Comparison of ENCODE assay signal across 9 cellular contexts in the genomic region with DNA sequence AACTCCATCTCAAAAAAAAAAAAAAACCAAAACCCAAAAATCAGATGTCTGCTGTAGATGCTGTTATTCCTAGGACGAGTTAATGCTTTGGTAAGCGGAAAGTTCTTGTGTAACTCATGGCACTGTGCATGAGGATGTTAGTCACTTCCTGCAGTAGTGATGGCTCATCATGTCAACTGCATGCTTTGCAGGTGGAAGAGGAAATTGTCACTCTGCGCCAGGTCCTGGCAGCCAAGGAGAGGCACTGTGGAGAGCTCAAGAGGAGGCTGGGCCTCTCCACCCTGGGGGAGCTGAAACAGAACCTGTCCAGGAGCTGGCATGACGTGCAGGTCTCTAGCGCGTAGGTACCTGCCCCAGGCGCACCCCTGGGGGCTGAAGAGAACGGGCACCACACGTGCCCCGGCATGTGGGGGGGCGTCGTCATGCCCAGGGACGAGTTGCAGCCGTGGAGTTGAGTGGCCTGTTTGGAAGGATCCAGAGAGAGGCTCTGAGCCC. TPM values are rescaled to one million over a fixed set of nuclear protein-coding genes. Genes with fewer than 3 reads are reported as not detected.
DNase-seq lines count a peak whose midpoint lies in the region; ATAC-seq, FAIRE-seq and TF ChIP-seq lines count a peak whose summit lies in the region.
"Had no signal": no experiment of that assay in that cellular context is flagged by ENCODE, and none has a peak within 500 bp of the region (broad histone marks: within the 10 kb centered on the region; RNA-seq: fewer than 3 reads in every experiment).

No MANE protein-coding gene starts in this region.

- no peak overlapping the region for H2AFZ ChIP-seq in keratinocyte (ENCODE audit: control insufficient read depth, low read length)

- H3K9ac ChIP-seq in keratinocyte (ENCODE audit: control insufficient read depth, extremely low read depth, insufficient read depth, low read length), result no peak overlapping the region

- dilution Hi-C loops in keratinocyte (cut with MboI; ENCODE audit: extremely low pct_ligation_motif_present, low sequenced_read_pairs), result no loop called here

- peak; percentile 90 to 95 for TF ChIP-seq EP300 in tibial nerve (IDR thresholded peaks at IDR 0.05)

- 86 to 88% methylated on average over 14 of the region's 14 CpGs for WGBS in tibial nerve, 2 donors

- no peaks in the 10 kb centered on the region for H3K9me1 ChIP-seq in keratinocyte (ENCODE audit: control insufficient read depth, extremely low read depth, insufficient read depth, low read length)

- ATAC-seq in GM19035 (IDR thresholded peaks at IDR 0.05; ENCODE audit: unreplicated experiment) (no peak), HG03432 (IDR thresholded peaks at IDR 0.05; ENCODE audit: unreplicated experiment) (no peak)

- H3K4me3 ChIP-seq in keratinocyte (ENCODE audit: control insufficient read depth in 2 of 3, extremely low read depth in 1 of 3, insufficient read depth in 2 of 3, low read depth in 1 of 3, low read length in 3 of 3), result no peak overlapping the region
- no peak overlapping the region for H3K4me3 ChIP-seq in tibial nerve
- H3K4me3 ChIP-seq: dorsolateral prefrontal cortex had no signal

- H3K36me3 Mint-ChIP-seq in activated naive CD8-positive, alpha-beta T cell treated with anti-CD3 and anti-CD28 coated beads for 36 hours, result peaks cover 24% of the 10 kb centered on the region

- H3K27ac Mint-ChIP-seq in activated naive CD8-positive, alpha-beta T cell treated with anti-CD3 and anti-CD28 coated beads for 36 hours, result peak overlapping the region; percentile 45

- H3K4me1 Mint-ChIP-seq in activated naive CD8-positive, alpha-beta T cell treated with anti-CD3 and anti-CD28 coated beads for 36 hours, result peaks cover 15% of the 10 kb centered on the region

- TF ChIP-seq POLR2A in tibial nerve (IDR thresholded peaks at IDR 0.05), result no peak

- FAIRE-seq in keratinocyte (lab: Jason Lieb, UNC), result peak; percentile 82

- H3K4me1 ChIP-seq in keratinocyte (ENCODE audit: control insufficient read depth, extremely low read depth, insufficient read depth, low read length), result peaks cover 16% of the 10 kb centered on the region
- peaks cover 0 to 16% (median 0%) of the 10 kb centered on the region in 4 donors for H3K4me1 ChIP-seq in tibial nerve

- peak; percentile 36 for DNase-seq in activated CD4-positive, alpha-beta T cell treated with anti-CD3 and anti-CD28 coated beads for 4 hours
- no peak for DNase-seq in activated CD4-positive, alpha-beta T cell treated with anti-CD3 and anti-CD28 coated beads, Interleukin-2, amount 50 U/mL, for 1 hour
- DNase-seq in activated naive CD8-positive, alpha-beta T cell treated with anti-CD3 and anti-CD28 coated beads for 36 hours, result no peak
- DNase-seq in keratinocyte (ENCODE audit: low read depth, low spot score), result peak; percentile 83
- peak in 1 of 2 donors; percentile 57 for DNase-seq in tibial nerve (ENCODE audit: low spot score in 2 of 2)
- DNase-seq in NCI-H146 (lab: John Stamatoyannopoulos, UW), result no peak

- H3K36me3 ChIP-seq in keratinocyte (ENCODE audit: control insufficient read depth in 2 of 2, extremely low read depth in 1 of 2, insufficient read depth in 2 of 2, low read length in 2 of 2) (peaks cover 55 to 60% of the 10 kb centered on the region in 2 experiments), tibial nerve (peaks cover 2 to 99% (median 43%) of the 10 kb centered on the region in 3 donors)

- H3K4me2 ChIP-seq in keratinocyte (ENCODE audit: control insufficient read depth, extremely low read depth, insufficient read depth, low read depth, low read length), result peak overlapping the region; percentile 12

- TF ChIP-seq CTCF in keratinocyte (optimal IDR thresholded peaks at IDR 0.05 in 1 of 3, IDR thresholded peaks at IDR 0.05 in 1 of 3, conservative IDR thresholded peaks at IDR 0.05 in 1 of 3; ENCODE audit: extremely low read depth in 1 of 3, insufficient read depth in 2 of 3, low read length in 3 of 3) (peak in 1 of 3 experiments; percentile 22), tibial nerve (IDR thresholded peaks at IDR 0.05) (no peak)

- H3K27me3 ChIP-seq in keratinocyte (ENCODE audit: control insufficient read depth, extremely low read depth, insufficient read depth, low read length) (no peaks in the 10 kb centered on the region), tibial nerve (no peaks in the 10 kb centered on the region)
- H3K27me3 ChIP-seq: dorsolateral prefrontal cortex had no signal

- H3K4me3 Mint-ChIP-seq in activated naive CD8-positive, alpha-beta T cell treated with anti-CD3 and anti-CD28 coated beads for 36 hours, result no peak overlapping the region

- H3K27ac ChIP-seq in keratinocyte (ENCODE audit: control insufficient read depth, insufficient read depth, low read length) (peak overlapping the region; percentile 69), tibial nerve (peak overlapping the region in 3 of 4 donors; percentile 16 to 77 (median 74))

- H4K20me1 ChIP-seq in keratinocyte (ENCODE audit: control insufficient read depth, extremely low read depth, insufficient read depth, low read length), result peaks cover 16% of the 10 kb centered on the region

- H3K9me3 ChIP-seq in keratinocyte (ENCODE audit: control insufficient read depth, low read depth, low read length) (no peaks in the 10 kb centered on the region), tibial nerve (no peaks in the 10 kb centered on the region)

- no peaks in the 10 kb centered on the region for H3K9me3 Mint-ChIP-seq in activated naive CD8-positive, alpha-beta T cell treated with anti-CD3 and anti-CD28 coated beads for 36 hours

- H3K79me2 ChIP-seq in keratinocyte (ENCODE audit: control insufficient read depth, insufficient read depth, low read length), result peaks cover 68% of the 10 kb centered on the region

- no peaks in the 10 kb centered on the region for H3K27me3 Mint-ChIP-seq in activated naive CD8-positive, alpha-beta T cell treated with anti-CD3 and anti-CD28 coated beads for 36 hours

RNA-seq across cellular contexts. Expression of gene TPD52L2, which starts 8.5 kb away (rescaled TPM):
- total RNA-seq in activated naive CD8-positive, alpha-beta T cell treated with anti-CD3 and anti-CD28 coated beads for 36 hours, result 10 to 100 TPM; 58.6 to 58.9 TPM
- 177 to 208 TPM (median 200 TPM) in 3 replicates for polyA plus RNA-seq in keratinocyte
- polyA plus RNA-seq in keratinocyte (2011; ENCODE audit: low read depth), result 70.9 TPM
- 210 and 229 TPM in 2 replicates for polyA plus RNA-seq in keratinocyte (2011; cell fraction: cytosol; rRNA removed)
- 150 and 178 TPM in 2 replicates for polyA plus RNA-seq in keratinocyte (2011; cell fraction: nucleus; rRNA removed)
- polyA plus RNA-seq in keratinocyte (2012; ENCODE audit: low replicate concordance), result 124 and 144 TPM in 2 replicates
- polyA minus RNA-seq in keratinocyte, result 112 to 135 TPM (median 117 TPM) in 3 replicates
- 247 TPM for polyA minus RNA-seq in keratinocyte (2011; cell fraction: cytosol; rRNA and poly(A)+ RNA removed)
- 75.1 and 94.8 TPM in 2 replicates for polyA minus RNA-seq in keratinocyte (2011; cell fraction: nucleus; rRNA and poly(A)+ RNA removed)
- total RNA-seq in tibial nerve, result 100 to 1,000 TPM; 108 to 122 (median 115) TPM

RNA-seq across cellular contexts. Expression of gene ABHD16B, which starts 12.2 kb away (rescaled TPM):
- total RNA-seq in activated naive CD8-positive, alpha-beta T cell treated with anti-CD3 and anti-CD28 coated beads for 36 hours, result not detected
- polyA plus RNA-seq in keratinocyte, result not detected in 3 replicates
- polyA plus RNA-seq in keratinocyte (2011; ENCODE audit: low read depth), result not detected
- not detected in 2 replicates for polyA plus RNA-seq in keratinocyte (2011; cell fraction: cytosol; rRNA removed)
- not detected in 2 replicates for polyA plus RNA-seq in keratinocyte (2011; cell fraction: nucleus; rRNA removed)
- polyA plus RNA-seq in keratinocyte (2012; ENCODE audit: low replicate concordance), result not detected in 2 replicates
- polyA minus RNA-seq in keratinocyte, result not detected in 3 replicates
- polyA minus RNA-seq in keratinocyte (2011; cell fraction: cytosol; rRNA and poly(A)+ RNA removed), result not detected
- not detected in 2 replicates for polyA minus RNA-seq in keratinocyte (2011; cell fraction: nucleus; rRNA and poly(A)+ RNA removed)
- not detected for total RNA-seq in tibial nerve

RNA-seq across cellular contexts. Expression of gene DNAJC5, which starts 21.4 kb away (rescaled TPM):
- 10 to 100 TPM; 32.1 to 32.9 TPM for total RNA-seq in activated naive CD8-positive, alpha-beta T cell treated with anti-CD3 and anti-CD28 coated beads for 36 hours
- polyA plus RNA-seq in keratinocyte, result 43.7 to 62.0 TPM (median 59.0 TPM) in 3 replicates
- 19.8 TPM for polyA plus RNA-seq in keratinocyte (2011; ENCODE audit: low read depth)
- 33.5 and 57.9 TPM in 2 replicates for polyA plus RNA-seq in keratinocyte (2011; cell fraction: cytosol; rRNA removed)
- polyA plus RNA-seq in keratinocyte (2011; cell fraction: nucleus; rRNA removed), result 62.9 and 73.4 TPM in 2 replicates
- 36.8 and 69.6 TPM in 2 replicates for polyA plus RNA-seq in keratinocyte (2012; ENCODE audit: low replicate concordance)
- 69.2 to 101 TPM (median 96.1 TPM) in 3 replicates for polyA minus RNA-seq in keratinocyte
- polyA minus RNA-seq in keratinocyte (2011; cell fraction: cytosol; rRNA and poly(A)+ RNA removed), result 107 TPM
- 72.7 and 86.0 TPM in 2 replicates for polyA minus RNA-seq in keratinocyte (2011; cell fraction: nucleus; rRNA and poly(A)+ RNA removed)
- 10 to 100 TPM; 30.6 to 40.2 (median 32.1) TPM for total RNA-seq in tibial nerve

RNA-seq across cellular contexts. Expression of gene ZBTB46, which starts 42.5 kb away (rescaled TPM):
- under 1 TPM in 1 of 2 experiments, not detected in 1; 0.04 TPM for total RNA-seq in activated naive CD8-positive, alpha-beta T cell treated with anti-CD3 and anti-CD28 coated beads for 36 hours
- 0.12 to 0.18 TPM (median 0.13 TPM) in 3 replicates for polyA plus RNA-seq in keratinocyte
- 0.29 TPM for polyA plus RNA-seq in keratinocyte (2011; ENCODE audit: low read depth)
- polyA plus RNA-seq in keratinocyte (2011; cell fraction: cytosol; rRNA removed), result 0.06 and 0.16 TPM in 2 replicates
- polyA plus RNA-seq in keratinocyte (2011; cell fraction: nucleus; rRNA removed), result 0.24 and 0.40 TPM in 2 replicates
- polyA plus RNA-seq in keratinocyte (2012; ENCODE audit: low replicate concordance), result 0.38 and 0.73 TPM in 2 replicates
- 0.46 to 1.4 TPM (median 0.56 TPM) in 3 replicates for polyA minus RNA-seq in keratinocyte
- polyA minus RNA-seq in keratinocyte (2011; cell fraction: cytosol; rRNA and poly(A)+ RNA removed), result 3.3 TPM
- 0.62 and 0.84 TPM in 2 replicates for polyA minus RNA-seq in keratinocyte (2011; cell fraction: nucleus; rRNA and poly(A)+ RNA removed)
- total RNA-seq in tibial nerve, result 10 to 100 TPM; 11.5 to 20.4 (median 12.6) TPM

Comparison
In these comparisons a context has a peak if more than half of its experiments do, and no peak if none do; other contexts are left out.
1. DNase-seq: peak in activated CD4-positive, alpha-beta T cell treated with anti-CD3 and anti-CD28 coated beads for 4 hours (2 of 2) and keratinocyte (single experiment); none in activated CD4-positive, alpha-beta T cell treated with anti-CD3 and anti-CD28 coated beads, Interleukin-2, amount 50 U/mL, for 1 hour (single experiment), activated naive CD8-positive, alpha-beta T cell treated with anti-CD3 and anti-CD28 coated beads for 36 hours (single experiment) and NCI-H146 (single experiment).